18 cellular contexts compared by ENCODE assay signal in genomic region chr14:98932436-98933325, GRCh38.
DNase-seq lines count a peak whose midpoint lies in the region; ATAC-seq, FAIRE-seq and TF ChIP-seq lines count a peak whose summit lies in the region.
"Had no signal": no experiment of that assay in that cellular context is flagged by ENCODE, and none has a peak within 500 bp of the region (broad histone marks: within the 10 kb centered on the region; RNA-seq: fewer than 3 reads in every experiment).

No MANE protein-coding gene starts in this region.

- H3K36me3 Mint-ChIP-seq in activated naive CD8-positive, alpha-beta T cell treated with anti-CD3 and anti-CD28 coated beads, Interleukin-2, amount 10 ng/mL, durations not matched to agents 7 days and 5 days = peaks cover 9% of the 10 kb centered on the region
- H3K36me3 Mint-ChIP-seq in Caco-2 (ENCODE audit: insufficient read depth, unreplicated experiment) = no peaks in the 10 kb centered on the region

- BruUV-seq in Caco-2 (replicated peaks; lab: Mats Ljungman, UMichigan) = no TSS peak

- 73 to 79% (median 75%) methylated on average over 7 of the region's 7 CpGs for WGBS in small intestine, 3 donors

- POLR2A ChIA-PET in activated naive CD8-positive, alpha-beta T cell treated with anti-CD3 and anti-CD28 coated beads, Interleukin-2, amount 10 ng/mL, durations not matched to agents 7 days and 5 days (lab: Charles Lee) = interaction anchor here (0.9 to 2.0 kb wide), 4 partner anchors 20 to 337 kb away, joined by 5 to 9 read pairs (median 6); no protein-coding TSS in a partner anchor
- POLR2A ChIA-PET in Caco-2 (lab: Charles Lee) = no interaction called here

- peaks cover 3% of the 10 kb centered on the region for H3K9me3 Mint-ChIP-seq in activated naive CD8-positive, alpha-beta T cell treated with anti-CD3 and anti-CD28 coated beads, Interleukin-2, amount 10 ng/mL, durations not matched to agents 7 days and 5 days
- H3K9me3 Mint-ChIP-seq in Caco-2 (ENCODE audit: unreplicated experiment) = no peaks in the 10 kb centered on the region

- no peak for FAIRE-seq in small intestine (lab: Jason Lieb, UNC)

- DNase-seq in activated gamma-delta T cell treated with Interleukin-2 at 50 U/mL for 16 hours = peak; percentile 13
- DNase-seq in activated gamma-delta T cell (lab: John Stamatoyannopoulos, UW) = no peak
- peak; percentile 22 for DNase-seq in RWPE2 (ENCODE audit: low spot score)
- DNase-seq in activated naive CD8-positive, alpha-beta T cell treated with anti-CD3 and anti-CD28 coated beads, Interleukin-2, amount 10 ng/mL, durations not matched to agents 7 days and 5 days = no peak
- peak; percentile 20 for DNase-seq in small intestine
- no peak for DNase-seq in Caco-2
- DNase-seq in COLO668 (lab: John Stamatoyannopoulos, UW; ENCODE audit: unreplicated experiment) = no peak
- DNase-seq: activated B cell treated with CpG ODN at 0.5 μM for 24 hours, glutamatergic neuron, MM.1S, NCI-H146, NCI-H2171, NCI-H69, SIG-M5, testis had no signal

- no peaks in the 10 kb centered on the region for H3K27me3 Mint-ChIP-seq in activated naive CD8-positive, alpha-beta T cell treated with anti-CD3 and anti-CD28 coated beads, Interleukin-2, amount 10 ng/mL, durations not matched to agents 7 days and 5 days
- peaks cover 13% of the 10 kb centered on the region for H3K27me3 Mint-ChIP-seq in Caco-2 (ENCODE audit: insufficient read depth, unreplicated experiment)
- H3K27me3 Mint-ChIP-seq: activated B cell treated with CpG ODN at 0.5 μM for 24 hours, IgD-negative memory B cell had no signal

- H3K9me3 ChIP-seq in RWPE2 (ENCODE audit: severe bottlenecking) (no peaks in the 10 kb centered on the region), small intestine (ENCODE audit: control insufficient read depth, low read depth) (no peaks in the 10 kb centered on the region), Caco-2 (no peaks in the 10 kb centered on the region)
- H3K9me3 ChIP-seq: ascending aorta, testis had no signal

- no peak overlapping the region for H3K4me3 ChIP-seq in RWPE2 (ENCODE audit: severe bottlenecking)
- H3K4me3 ChIP-seq in small intestine (ENCODE audit: low read depth in 1 of 2, low read length in 2 of 2) = no peak overlapping the region
- H3K4me3 ChIP-seq in Caco-2 (ENCODE audit: low read depth, low read length) = no peak overlapping the region
- H3K4me3 ChIP-seq: ascending aorta, testis had no signal

- H3K4me1 ChIP-seq in RWPE2 (ENCODE audit: insufficient read depth, poor library complexity, severe bottlenecking) (no peaks in the 10 kb centered on the region), small intestine (ENCODE audit: control insufficient read depth in 2 of 2, insufficient read depth in 1 of 2, low read depth in 1 of 2, low read length in 1 of 2) (peaks cover 0 to 4% of the 10 kb centered on the region in 2 donors), Caco-2 (no peaks in the 10 kb centered on the region)
- H3K4me1 ChIP-seq: ascending aorta, testis had no signal

- H3K36me3 ChIP-seq in RWPE2 (ENCODE audit: low read depth) (no peaks in the 10 kb centered on the region), small intestine (ENCODE audit: control insufficient read depth in 2 of 2, insufficient read depth in 2 of 2, low read length in 2 of 2) (no peaks in the 10 kb centered on the region), Caco-2 (ENCODE audit: control insufficient read depth, insufficient read depth, low read length) (no peaks in the 10 kb centered on the region)
- H3K36me3 ChIP-seq: ascending aorta had no signal

- TF ChIP-seq CTCF in RWPE2 (IDR thresholded peaks at IDR 0.05; ENCODE audit: poor library complexity, severe bottlenecking) (no peak), Caco-2 (IDR thresholded peaks at IDR 0.05; ENCODE audit: insufficient read depth in 1 of 2, low read depth in 1 of 2, low read length in 1 of 2, severe bottlenecking in 1 of 2, unreplicated experiment in 1 of 2) (no peak)

- H3K27ac ChIP-seq in RWPE2 (ENCODE audit: poor library complexity, severe bottlenecking) (no peak overlapping the region), small intestine (ENCODE audit: low read depth in 1 of 2, low read length in 1 of 2) (peak overlapping the region in 1 of 2 donors; percentile 13)
- H3K27ac ChIP-seq: ascending aorta, testis had no signal

- peak overlapping the region; percentile 91 for H3K27ac Mint-ChIP-seq in activated naive CD8-positive, alpha-beta T cell treated with anti-CD3 and anti-CD28 coated beads, Interleukin-2, amount 10 ng/mL, durations not matched to agents 7 days and 5 days
- no peak overlapping the region for H3K27ac Mint-ChIP-seq in Caco-2 (ENCODE audit: unreplicated experiment)
- H3K27ac Mint-ChIP-seq: activated B cell treated with CpG ODN at 0.5 μM for 24 hours had no signal

- peaks cover 41% of the 10 kb centered on the region for H3K4me1 Mint-ChIP-seq in activated naive CD8-positive, alpha-beta T cell treated with anti-CD3 and anti-CD28 coated beads, Interleukin-2, amount 10 ng/mL, durations not matched to agents 7 days and 5 days
- no peaks in the 10 kb centered on the region for H3K4me1 Mint-ChIP-seq in Caco-2 (ENCODE audit: low read depth, unreplicated experiment)
- H3K4me1 Mint-ChIP-seq: activated B cell treated with CpG ODN at 0.5 μM for 24 hours had no signal

- intact Hi-C loops in Caco-2 (cut with micrococcal nuclease; ENCODE audit: unreplicated experiment) = no loop called here

- CTCF ChIA-PET in Caco-2 (lab: Charles Lee) = no interaction called here

- peak overlapping the region; percentile 71 for H3K4me3 Mint-ChIP-seq in activated naive CD8-positive, alpha-beta T cell treated with anti-CD3 and anti-CD28 coated beads, Interleukin-2, amount 10 ng/mL, durations not matched to agents 7 days and 5 days
- H3K4me3 Mint-ChIP-seq in Caco-2 (ENCODE audit: unreplicated experiment) = no peak overlapping the region
- H3K4me3 Mint-ChIP-seq: activated B cell treated with CpG ODN at 0.5 μM for 24 hours, IgD-negative memory B cell had no signal

- ATAC-seq in RWPE2 (ENCODE audit: low read depth) (no peak), HG02798 (IDR thresholded peaks at IDR 0.05; ENCODE audit: poor library complexity, unreplicated experiment) (no peak)
- no peak for ATAC-seq in activated naive CD8-positive, alpha-beta T cell treated with anti-CD3 and anti-CD28 coated beads, Interleukin-2, amount 10 ng/mL, durations not matched to agents 7 days and 5 days (ENCODE audit: low read depth)

- H3K27me3 ChIP-seq in RWPE2 (ENCODE audit: insufficient read depth, poor library complexity, severe bottlenecking) (no peaks in the 10 kb centered on the region), small intestine (ENCODE audit: control insufficient read depth in 2 of 2, insufficient read depth in 2 of 2, low read length in 2 of 2) (no peaks in the 10 kb centered on the region), Caco-2 (replicated peaks; ENCODE audit: control insufficient read depth, insufficient read depth, low read length) (no peaks in the 10 kb centered on the region)
- H3K27me3 ChIP-seq: ascending aorta, testis had no signal

Comparison
In these comparisons a context has a peak if more than half of its experiments do, and no peak if none do; other contexts are left out.
1. DNase-seq: peak in activated gamma-delta T cell treated with Interleukin-2 at 50 U/mL for 16 hours (single experiment), RWPE2 (single experiment) and small intestine (single experiment); none in activated gamma-delta T cell (single experiment), activated naive CD8-positive, alpha-beta T cell treated with anti-CD3 and anti-CD28 coated beads, Interleukin-2, amount 10 ng/mL, durations not matched to agents 7 days and 5 days (single experiment), Caco-2 (0 of 2) and COLO668 (single experiment).